Comparison of ENCODE assay signal across 9 cellular contexts in genomic region chr5:96432245-96433065, GRCh38. TPM values are rescaled to one million over a fixed set of nuclear protein-coding genes. Genes with fewer than 3 reads are reported as not detected.
A peak's percentile ranks its signal among the peaks of the same experiment; 100 is the strongest.
DNase-seq lines count a peak whose midpoint lies in the region; ATAC-seq, FAIRE-seq and TF ChIP-seq lines count a peak whose summit lies in the region.
"Had no signal": no experiment of that assay in that cellular context is flagged by ENCODE, and none has a peak within 500 bp of the region (broad histone marks: within the 10 kb centered on the region; RNA-seq: fewer than 3 reads in every experiment).

No MANE protein-coding gene starts in this region.

- no peak overlapping the region for H3K4me3 ChIP-seq in GM12878
- peak overlapping the region; percentile 33 to 76 for H3K4me3 ChIP-seq in neuronal stem cell (ENCODE audit: low read length in 2 of 2)

- H3K36me3 Mint-ChIP-seq in HFFc6 (ENCODE audit: low read depth) = no peaks in the 10 kb centered on the region; the same call in 1 of the 2 replicates

- H3K9me3 ChIP-seq in GM12878 (replicated peaks; ENCODE audit: control insufficient read depth, insufficient read depth, low read length) (no peaks in the 10 kb centered on the region; the same call in 2 of the 3 replicates), neuronal stem cell (replicated peaks in 1 of 2; ENCODE audit: control insufficient read depth in 2 of 2, insufficient read depth in 1 of 2, low read depth in 1 of 2, low read length in 2 of 2) (no peaks in the 10 kb centered on the region)

- H3K9me3 Mint-ChIP-seq in HFFc6 = no peaks in the 10 kb centered on the region

- POLR2A ChIA-PET in GM12878 (lab: Charles Lee) = interaction anchor here (0.5 kb wide), 1 partner anchor 8 kb away, joined by 3 read pairs; no protein-coding TSS in a partner anchor

- in situ Hi-C loops in GM12878 (cut with MboI) = no loop called here

- no peak overlapping the region for H3K4ac ChIP-seq in neuronal stem cell (ENCODE audit: low read length)

- TF ChIP-seq POLR2A in GM12878 (IDR thresholded peaks at IDR 0.05; ENCODE audit: low read depth, low read length) = no peak

- H3K79me2 ChIP-seq in GM12878 (ENCODE audit: control insufficient read depth, insufficient read depth, low read length) = no peaks in the 10 kb centered on the region

- peaks cover 19% of the 10 kb centered on the region for H3K4me1 Mint-ChIP-seq in HFFc6 (ENCODE audit: low read depth)

- no peaks in the 10 kb centered on the region for H3K36me3 ChIP-seq in GM12878 (ENCODE audit: control insufficient read depth in 2 of 2, insufficient read depth in 2 of 2, low read length in 1 of 2)
- H3K36me3 ChIP-seq in neuronal stem cell (replicated peaks in 1 of 2; ENCODE audit: control insufficient read depth in 2 of 2, insufficient read depth in 2 of 2, low read length in 2 of 2) = no peaks in the 10 kb centered on the region

- peak; percentile 83 for ATAC-seq in GM12878
- no peak for ATAC-seq in HG02973 (IDR thresholded peaks at IDR 0.05; ENCODE audit: unreplicated experiment)

- no peak for FAIRE-seq in GM12878 (lab: Jason Lieb, UNC)

- H3K4me1 ChIP-seq in GM12878 (ENCODE audit: control insufficient read depth, insufficient read depth, low read length) = peaks cover 5% of the 10 kb centered on the region; the same call in 1 of the 2 replicates
- H3K4me1 ChIP-seq in neuronal stem cell (ENCODE audit: control insufficient read depth in 2 of 2, insufficient read depth in 1 of 2, low read depth in 1 of 2, low read length in 2 of 2) = peaks cover 7 to 12% of the 10 kb centered on the region in 2 donors

- H2AFZ ChIP-seq in GM12878 (ENCODE audit: control insufficient read depth, low read depth, low read length) (no peak overlapping the region), neuronal stem cell (ENCODE audit: low read length) (peak overlapping the region; percentile 79)

- intact Hi-C loops in GM12878 (cut with micrococcal nuclease; ENCODE audit: unreplicated experiment) = loop anchor here (10.0 kb wide), 1 partner anchor 508 kb away; no protein-coding TSS in a partner anchor

- no peak overlapping the region for H3K4me3 Mint-ChIP-seq in HFFc6

- RAD21 ChIA-PET in GM12878 (lab: Charles Lee; ENCODE audit: unreplicated experiment) = interaction anchor here (2.6 kb wide), 1 partner anchor 8 kb away, joined by 11 read pairs; no protein-coding TSS in a partner anchor

- no peak overlapping the region for H3K14ac ChIP-seq in neuronal stem cell (ENCODE audit: low read length)

- peak; percentile 8 for DNase-seq in EL
- peak; percentile 80 for DNase-seq in NCI-H1105 (lab: John Stamatoyannopoulos, UW)
- no peak for DNase-seq in GM12878 (ENCODE audit: low read depth, low spot score)
- no peak for DNase-seq in neuronal stem cell (ENCODE audit: low spot score)
- no peak for DNase-seq in OCI-M1 (lab: John Stamatoyannopoulos, UW)
- no peak for DNase-seq in AG08396 (ENCODE audit: low spot score)
- DNase-seq in HFFc6 = no peak

- no peak overlapping the region for H3K27ac Mint-ChIP-seq in HFFc6

- TF ChIP-seq CTCF in GM12878 (IDR thresholded peaks at IDR 0.05 in 2 of 3, conservative IDR thresholded peaks at IDR 0.05 in 1 of 3; ENCODE audit: control insufficient read depth in 2 of 3, extremely low read depth in 1 of 3, insufficient read depth in 1 of 3, low read depth in 3 of 3, low read length in 3 of 3) = no peak
- no peak for TF ChIP-seq CTCF in HFFc6 (IDR thresholded peaks at IDR 0.05)

- H3K27me3 ChIP-seq in GM12878 (replicated peaks in 1 of 2; ENCODE audit: control insufficient read depth in 2 of 2, insufficient read depth in 2 of 2, low read length in 1 of 2) (peaks cover 0 to 10% of the 10 kb centered on the region in 2 experiments; a peak in 2 of 4 replicates), neuronal stem cell (ENCODE audit: control insufficient read depth in 3 of 3, insufficient read depth in 3 of 3, low read depth in 1 of 3, low read length in 3 of 3) (peaks cover 0 to 61% (median 19%) of the 10 kb centered on the region in 3 experiments)

- no peak overlapping the region for H2AK5ac ChIP-seq in neuronal stem cell (ENCODE audit: low read depth, low read length)

- no peak overlapping the region for H2BK120ac ChIP-seq in neuronal stem cell (ENCODE audit: low read depth, low read length)

- H2BK5ac ChIP-seq in neuronal stem cell (ENCODE audit: low read length) = no peak overlapping the region

- H4K91ac ChIP-seq in neuronal stem cell (ENCODE audit: low read depth, low read length, poor library complexity) = no peak overlapping the region

- TF ChIP-seq RAD21 in GM12878 (IDR thresholded peaks at IDR 0.05; ENCODE audit: insufficient read depth, low read depth, low read length) = no peak

- no peak overlapping the region for H3K9ac ChIP-seq in GM12878 (ENCODE audit: control insufficient read depth, insufficient read depth, low read length)
- peak overlapping the region; percentile 82 for H3K9ac ChIP-seq in neuronal stem cell (ENCODE audit: low read depth, low read length, poor library complexity)

- SMC1A ChIA-PET in GM12878 (lab: Charles Lee; ENCODE audit: uncharacterized antibody, unreplicated experiment) = interaction anchor here (0.9 to 1.0 kb wide), 2 partner anchors 20 to 87 kb away, joined by 3 read pairs; no protein-coding TSS in a partner anchor

- H3K23ac ChIP-seq in neuronal stem cell (ENCODE audit: low read depth, low read length, poor library complexity) = no peak overlapping the region

- CTCF ChIA-PET in GM12878 (lab: Yijun Ruan, JAX) = interaction anchor here (0.9 to 1.2 kb wide), 5 partner anchors 8 to 87 kb away, joined by 3 to 5 read pairs (median 4); no protein-coding TSS in a partner anchor

- H3K27ac ChIP-seq in GM12878 (ENCODE audit: control insufficient read depth, insufficient read depth) (no peak overlapping the region), neuronal stem cell (replicated peaks; ENCODE audit: low read length) (no peak overlapping the region)

- 24% methylated on average over 38 of the region's 38 CpGs for WGBS in GM12878 (ENCODE audit: insufficient coverage, insufficient replicate concordance, low lambda C conversion rate, missing lambda C conversion rate)
- no CpG with 5 or more reads among the region's 38 CpGs for WGBS in neuronal stem cell (ENCODE audit: extremely low coverage in 2 of 2, insufficient read length in 2 of 2, insufficient replicate concordance in 1 of 2), 2 donors

- H3K27me3 Mint-ChIP-seq in HFFc6 (ENCODE audit: insufficient read depth) = peaks cover 41% of the 10 kb centered on the region

- no peak for TF ChIP-seq EP300 in GM12878 (IDR thresholded peaks at IDR 0.05; ENCODE audit: borderline replicate concordance in 1 of 2, control insufficient read depth in 1 of 2, low read depth in 2 of 2, low read length in 2 of 2)

- H4K20me1 ChIP-seq in GM12878 (ENCODE audit: control insufficient read depth, insufficient read depth) = no peaks in the 10 kb centered on the region

- no peak overlapping the region for H2BK12ac ChIP-seq in neuronal stem cell (ENCODE audit: low read length)

- no peaks in the 10 kb centered on the region for H3K79me1 ChIP-seq in neuronal stem cell (ENCODE audit: low read depth, low read length)

- H2BK15ac ChIP-seq in neuronal stem cell (ENCODE audit: low read length) = no peak overlapping the region

- H4K8ac ChIP-seq in neuronal stem cell (ENCODE audit: low read depth, low read length) = no peak overlapping the region

- BruUV-seq in GM12878 (replicated peaks; lab: Mats Ljungman, UMichigan) = no TSS peak

- H3K18ac ChIP-seq in neuronal stem cell (ENCODE audit: low read length) = peak overlapping the region; percentile 20

- H3K4me2 ChIP-seq in GM12878 (ENCODE audit: control insufficient read depth, insufficient read depth) = peak overlapping the region; percentile 15
- peak overlapping the region; percentile 89 for H3K4me2 ChIP-seq in neuronal stem cell (ENCODE audit: insufficient read depth, low read length, poor library complexity, severe bottlenecking)

TF ChIP-seq in GM12878, 131 proteins besides CTCF, POLR2A, EP300 and RAD21 (continues in another document):
- TF ChIP-seq MAX (IDR thresholded peaks at IDR 0.05; ENCODE audit: low read depth, low read length) (no peak), CBFB (IDR thresholded peaks at IDR 0.05; ENCODE audit: low read depth) (no peak), RUNX3 (IDR thresholded peaks at IDR 0.05; ENCODE audit: low read length) (no peak)

RNA-seq across cellular contexts. Expression of gene PCSK1, which starts 0.6 kb away (rescaled TPM):
- not detected in 2 replicates for total RNA-seq in GM12878 (2013; cell fraction: nucleolus; rRNA removed)
- total RNA-seq in GM12878 (2014; rRNA removed) (0.05 and 0.06 TPM in 2 replicates), GM12878 (2014; rRNA removed; fragmentation: Illumina TruSeq; extraction: Trizol) (not detected in 2 replicates), GM12878 (2021) (0.08 TPM in 1 of 2 replicates, not detected in the other)
- not detected for polyA plus RNA-seq in GM12878 (2011; ENCODE audit: low read depth)
- polyA plus RNA-seq in GM12878 (2011; rRNA removed) (0.20 and 0.35 TPM in 2 replicates), GM12878 (2014; fragmentation: Illumina TruSeq; extraction: Trizol) (0.03 and 0.10 TPM in 2 replicates), GM12878 (2014; fragmentation: Nextera tagmentation; extraction: Ambion mirVana) (under 1 TPM in 1 of 2 experiments, not detected in 1; 0.06 TPM), GM12878 (2014; rRNA removed) (0.01 TPM in 1 of 2 replicates, not detected in the other), GM12878 (2016; fragmentation: Nextera tagmentation; extraction: Ambion mirVana) (under 1 TPM in 1 of 2 experiments, not detected in 1; 0.24 TPM)
- polyA plus RNA-seq in GM12878 (2011; cell fraction: cytosol; rRNA removed) = 0.04 and 0.05 TPM in 2 replicates
- polyA plus RNA-seq in GM12878 (2011; cell fraction: nucleus; rRNA removed) = 0.09 and 0.26 TPM in 2 replicates
- not detected in 2 replicates for polyA plus RNA-seq in GM12878 (2012)
- polyA minus RNA-seq in GM12878 (2011; rRNA and poly(A)+ RNA removed) = 0.05 and 0.66 TPM in 2 replicates
- polyA minus RNA-seq in GM12878 (2011; cell fraction: cytosol; rRNA and poly(A)+ RNA removed) = 0.83 TPM in 1 of 2 replicates, not detected in the other
- polyA minus RNA-seq in GM12878 (2011; cell fraction: nucleus; rRNA and poly(A)+ RNA removed) = 0.29 TPM in 1 of 2 replicates, not detected in the other
- polyA plus RNA-seq in neuronal stem cell (2013, experiment 1 of 2) = 0.22 TPM
- polyA plus RNA-seq in neuronal stem cell (2013, experiment 2 of 2) = 0.25 TPM
- total RNA-seq in HFFc6 (2021; fragmentation: NEBNext Ultra II Directional; extraction: Animal tissue kit (Norgen Biotek cat#: 25700)) = not detected
- total RNA-seq: HT-29 had no signal

Comparison
In these comparisons a context has a peak if more than half of its experiments do, and no peak if none do; other contexts are left out.
1. DNase-seq: peak in EL (single experiment) and NCI-H1105 (single experiment); none in GM12878 (single experiment), neuronal stem cell (single experiment), OCI-M1 (single experiment), AG08396 (single experiment) and HFFc6 (single experiment).